ENCODE assay signal across 23 cellular contexts in the genomic region with DNA sequence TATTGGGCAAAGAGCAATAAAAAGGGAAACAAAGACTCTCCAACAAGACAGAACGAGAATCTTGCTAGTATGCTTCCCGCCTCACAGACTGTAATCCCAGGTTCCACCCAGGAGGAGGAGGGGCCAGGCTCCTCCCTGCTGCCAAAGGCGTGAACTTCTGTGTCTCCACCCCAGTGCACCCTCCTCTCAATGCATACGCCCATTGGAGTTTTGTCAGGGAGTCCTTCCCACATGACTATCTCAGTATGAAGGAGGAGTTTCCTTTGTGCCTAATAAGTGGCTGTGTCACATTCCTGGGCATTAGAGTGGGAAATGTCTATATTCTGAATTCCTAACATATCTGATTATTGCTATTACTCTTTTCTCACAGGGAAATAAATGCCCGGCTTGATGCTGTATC.
A peak's percentile ranks its signal among the peaks of the same experiment; 100 is the strongest.
DNase-seq lines count a peak whose midpoint lies in the region; ATAC-seq, FAIRE-seq and TF ChIP-seq lines count a peak whose summit lies in the region.
"Had no signal": no experiment of that assay in that cellular context is flagged by ENCODE, and none has a peak within 500 bp of the region (broad histone marks: within the 10 kb centered on the region; RNA-seq: fewer than 3 reads in every experiment).

No MANE protein-coding gene starts in this region.

- H3K36me3 Mint-ChIP-seq in stimulated activated naive CD8-positive, alpha-beta T cell treated with anti-CD3 and anti-CD28 coated beads, Interleukin-15, Interleukin-2, amounts not matched to agents 100 ng/mL and 50 ng/mL, for 24 hours (ENCODE audit: low read depth), result peaks cover 68% of the 10 kb centered on the region
- peaks cover 15% of the 10 kb centered on the region for H3K36me3 Mint-ChIP-seq in endodermal cell (ENCODE audit: low read depth)

- no peak overlapping the region for H3K4me3 ChIP-seq in RWPE2 (ENCODE audit: severe bottlenecking)
- H3K4me3 ChIP-seq in endodermal cell (ENCODE audit: low read length), result no peak overlapping the region
- H3K4me3 ChIP-seq in upper lobe of right lung, result no peak overlapping the region
- H3K4me3 ChIP-seq: ovary, right lobe of liver, SJCRH30, thoracic aorta had no signal

- no peak for ATAC-seq in stimulated activated naive CD8-positive, alpha-beta T cell treated with anti-CD3 and anti-CD28 coated beads, Interleukin-15, amount 100 ng/mL, for 72 hours
- ATAC-seq in RWPE2 (ENCODE audit: low read depth) (peak; percentile 35; the same call in 1 of the 3 replicates), upper lobe of right lung (peak; percentile 29)
- ATAC-seq: activated CD4-positive, CD25-positive, alpha-beta regulatory T cell treated with anti-CD3 and anti-CD28 coated beads, Interleukin-2, amount 50 U/mL, for 24 hours; left cardiac atrium; naive thymus-derived CD8-positive, alpha-beta T cell; right lobe of liver had no signal

- no peaks in the 10 kb centered on the region for H3K27me3 ChIP-seq in RWPE2 (ENCODE audit: insufficient read depth, poor library complexity, severe bottlenecking)
- H3K27me3 ChIP-seq in endodermal cell (ENCODE audit: control insufficient read depth, insufficient read depth, low read length, poor library complexity, severe bottlenecking), result no peaks in the 10 kb centered on the region
- H3K27me3 ChIP-seq in upper lobe of right lung, result no peaks in the 10 kb centered on the region
- H3K27me3 ChIP-seq: ovary, right lobe of liver, SJCRH30 had no signal

- no peak for FAIRE-seq in GM12892 (lab: Jason Lieb, UNC)
- FAIRE-seq: endometrium had no signal

- peaks cover 60% of the 10 kb centered on the region for H3K4me1 Mint-ChIP-seq in stimulated activated naive CD8-positive, alpha-beta T cell treated with anti-CD3 and anti-CD28 coated beads, Interleukin-15, Interleukin-2, amounts not matched to agents 100 ng/mL and 50 ng/mL, for 24 hours (ENCODE audit: low read depth)
- peaks cover 50% of the 10 kb centered on the region for H3K4me1 Mint-ChIP-seq in stimulated activated naive CD8-positive, alpha-beta T cell treated with anti-CD3 and anti-CD28 coated beads, Interleukin-15, amount 100 ng/mL, for 72 hours
- peaks cover 6% of the 10 kb centered on the region for H3K4me1 Mint-ChIP-seq in endodermal cell

- H3K9me3 ChIP-seq in RWPE2 (ENCODE audit: severe bottlenecking) (no peaks in the 10 kb centered on the region), endodermal cell (ENCODE audit: control insufficient read depth, low read length) (no peaks in the 10 kb centered on the region), upper lobe of right lung (no peaks in the 10 kb centered on the region)
- H3K9me3 ChIP-seq: ovary, right lobe of liver, SJCRH30, thoracic aorta had no signal

- no peak overlapping the region for H3K9ac ChIP-seq in endodermal cell (ENCODE audit: extremely low read depth, low read length, poor library complexity, severe bottlenecking)

- peak overlapping the region; percentile 89 for H3K27ac Mint-ChIP-seq in stimulated activated naive CD8-positive, alpha-beta T cell treated with anti-CD3 and anti-CD28 coated beads, Interleukin-15, Interleukin-2, amounts not matched to agents 100 ng/mL and 50 ng/mL, for 24 hours
- peak overlapping the region in 1 of 2 donors; percentile 86 for H3K27ac Mint-ChIP-seq in stimulated activated naive CD8-positive, alpha-beta T cell treated with anti-CD3 and anti-CD28 coated beads, Interleukin-15, amount 100 ng/mL, for 72 hours
- H3K27ac Mint-ChIP-seq in endodermal cell, result peak overlapping the region; percentile 9

- no peak for TF ChIP-seq POLR2A in GM12892 (IDR thresholded peaks at IDR 0.05; ENCODE audit: low read depth, low read length)

- H3K4me1 ChIP-seq in RWPE2 (ENCODE audit: insufficient read depth, poor library complexity, severe bottlenecking) (peaks cover 9% of the 10 kb centered on the region), endodermal cell (ENCODE audit: control insufficient read depth, insufficient read depth, low read length) (no peaks in the 10 kb centered on the region), upper lobe of right lung (no peaks in the 10 kb centered on the region)
- H3K4me1 ChIP-seq: right lobe of liver had no signal

- TF ChIP-seq CTCF in RWPE2 (IDR thresholded peaks at IDR 0.05; ENCODE audit: poor library complexity, severe bottlenecking) (no peak), endodermal cell (conservative IDR thresholded peaks at IDR 0.05) (no peak), upper lobe of right lung (IDR thresholded peaks at IDR 0.05) (no peak)

- no peaks in the 10 kb centered on the region for H3K9me3 Mint-ChIP-seq in stimulated activated naive CD8-positive, alpha-beta T cell treated with anti-CD3 and anti-CD28 coated beads, Interleukin-15, Interleukin-2, amounts not matched to agents 100 ng/mL and 50 ng/mL, for 24 hours
- H3K9me3 Mint-ChIP-seq in stimulated activated naive CD8-positive, alpha-beta T cell treated with anti-CD3 and anti-CD28 coated beads, Interleukin-15, amount 100 ng/mL, for 72 hours, result no peaks in the 10 kb centered on the region
- no peaks in the 10 kb centered on the region for H3K9me3 Mint-ChIP-seq in endodermal cell

- DNase-seq in stimulated activated naive CD8-positive, alpha-beta T cell treated with anti-CD3 and anti-CD28 coated beads, Interleukin-15, amount 100 ng/mL, for 72 hours, result no peak
- DNase-seq in RWPE2 (ENCODE audit: low spot score) (no peak), endodermal cell (peak; percentile 82), upper lobe of right lung (no peak), GOT3 (lab: John Stamatoyannopoulos, UW) (no peak), GM12892 (ENCODE audit: insufficient read length) (no peak), superior temporal gyrus (ENCODE audit: extremely low spot score) (no peak)
- DNase-seq: activated gamma-delta T cell; cerebellar nuclear complex; DMS 273 treated with DMSO at 0.1 percent for 48 hours; hypothalamus; left cardiac atrium; naive thymus-derived CD8-positive, alpha-beta T cell; NCI-H1436; ovary; right lobe of liver; SJCRH30; stimulated activated CD4-positive, alpha-beta T cell treated with anti-CD3 and anti-CD28 coated beads, Interleukin-15, amount 100 ng/mL, for 24 hours had no signal

- peak overlapping the region; percentile 17 for H3K4me3 Mint-ChIP-seq in stimulated activated naive CD8-positive, alpha-beta T cell treated with anti-CD3 and anti-CD28 coated beads, Interleukin-15, Interleukin-2, amounts not matched to agents 100 ng/mL and 50 ng/mL, for 24 hours
- no peak overlapping the region for H3K4me3 Mint-ChIP-seq in stimulated activated naive CD8-positive, alpha-beta T cell treated with anti-CD3 and anti-CD28 coated beads, Interleukin-15, amount 100 ng/mL, for 72 hours
- no peak overlapping the region for H3K4me3 Mint-ChIP-seq in endodermal cell
- H3K4me3 Mint-ChIP-seq: naive thymus-derived CD8-positive, alpha-beta T cell had no signal

- intact Hi-C loops in upper lobe of right lung (cut with DNase I), result no loop called here

- 87 to 88% methylated on average over 3 to 5 of the region's 5 CpGs for WGBS in endodermal cell (ENCODE audit: insufficient coverage in 1 of 2, insufficient read length in 1 of 2), 2 experiments

- H3K36me3 ChIP-seq in RWPE2 (ENCODE audit: low read depth) (peaks cover 9% of the 10 kb centered on the region; the same call in 1 of the 2 replicates), endodermal cell (ENCODE audit: control insufficient read depth, insufficient read depth, low read length) (peaks cover 9% of the 10 kb centered on the region), upper lobe of right lung (no peaks in the 10 kb centered on the region)
- H3K36me3 ChIP-seq: ovary had no signal

- H3K27ac ChIP-seq in RWPE2 (ENCODE audit: poor library complexity, severe bottlenecking) (no peak overlapping the region), endodermal cell (ENCODE audit: low read depth, low read length) (no peak overlapping the region), upper lobe of right lung (no peak overlapping the region)
- H3K27ac ChIP-seq: C4-2B, ovary, right lobe of liver, SJCRH30, thoracic aorta had no signal

- H3K27me3 Mint-ChIP-seq in stimulated activated naive CD8-positive, alpha-beta T cell treated with anti-CD3 and anti-CD28 coated beads, Interleukin-15, Interleukin-2, amounts not matched to agents 100 ng/mL and 50 ng/mL, for 24 hours, result no peaks in the 10 kb centered on the region
- no peaks in the 10 kb centered on the region for H3K27me3 Mint-ChIP-seq in stimulated activated naive CD8-positive, alpha-beta T cell treated with anti-CD3 and anti-CD28 coated beads, Interleukin-15, amount 100 ng/mL, for 72 hours
- H3K27me3 Mint-ChIP-seq in endodermal cell (ENCODE audit: insufficient read depth), result no peaks in the 10 kb centered on the region
- H3K27me3 Mint-ChIP-seq: naive thymus-derived CD8-positive, alpha-beta T cell had no signal
